1 cellular context compared by ENCODE assay signal in the genomic region with DNA sequence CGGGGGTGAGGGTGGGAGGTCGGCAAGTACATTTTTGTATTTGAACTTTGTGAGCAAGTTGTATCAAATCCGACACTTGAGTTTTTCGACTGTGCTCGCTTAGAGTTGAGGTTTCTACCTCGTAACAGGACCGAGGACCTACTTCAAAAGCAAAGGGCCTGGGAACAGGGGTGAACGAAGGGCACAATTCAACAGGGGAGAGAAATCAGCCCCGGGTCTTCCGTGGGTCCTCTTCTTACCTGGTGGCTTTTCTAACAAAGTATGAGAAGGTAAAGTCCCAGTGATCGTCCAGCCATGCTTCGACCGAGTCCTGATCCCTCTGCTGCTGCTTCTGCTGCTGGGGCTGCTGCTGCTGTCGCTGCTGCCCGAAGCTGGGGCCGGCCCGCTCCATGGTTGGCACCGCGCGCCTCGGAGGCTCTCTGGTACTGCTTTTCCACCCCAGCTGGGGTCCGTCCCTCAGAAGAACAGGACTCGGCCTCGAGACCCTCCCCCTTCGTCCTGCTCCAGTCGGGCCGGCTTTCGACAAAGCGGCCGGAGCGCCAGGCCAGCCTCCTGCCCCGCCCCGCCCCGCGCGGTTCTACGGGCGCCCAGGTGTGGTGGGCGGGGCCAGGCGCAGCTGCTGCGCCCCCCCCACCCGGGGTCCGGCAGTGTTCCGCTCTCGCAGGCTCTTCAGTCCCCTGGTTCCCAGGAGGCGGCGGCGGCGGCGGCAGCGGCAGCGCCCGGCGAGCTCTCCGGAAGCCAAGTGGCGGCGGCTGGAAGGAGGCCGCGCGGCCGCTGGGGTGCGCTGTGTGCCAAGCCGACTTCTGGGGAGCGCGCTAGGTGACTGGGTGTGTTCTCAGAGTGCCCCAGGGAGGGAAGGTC.
TF ChIP-seq lines count a peak whose summit lies in the region.

A gene (minus strand): TSS at position 524 of the 861 bp plus-strand sequence. CDS start 133 bp downstream, at position 391.

TF ChIP-seq in HepG2, 621 proteins besides CTCF, POLR2A, EP300 and RAD21 (continued from another document and continues in another):
- no peak for TF ChIP-seq ZNF337 (CRISPR knock-in tag; IDR thresholded peaks at IDR 0.05; ENCODE audit: borderline replicate concordance, low read depth)
- TF ChIP-seq ZNF138 (CRISPR knock-in tag; IDR thresholded peaks at IDR 0.05; ENCODE audit: low read depth), result no peak
- peak; percentile 12 for TF ChIP-seq YY1 (IDR thresholded peaks at IDR 0.05; ENCODE audit: insufficient read depth, insufficient replicate concordance, low read depth, low read length)
- TF ChIP-seq NCOA2 (CRISPR knock-in tag; IDR thresholded peaks at IDR 0.05), result no peak
- TF ChIP-seq GABPA (IDR thresholded peaks at IDR 0.05; ENCODE audit: low read depth, low read length), result 0 out of 2 replicates have a peak, but pooled peaks have one; percentile 19
- TF ChIP-seq GABPA (CRISPR knock-in tag; IDR thresholded peaks at IDR 0.05; ENCODE audit: low read depth), result no peak
- 0 out of 2 replicates have a peak, but pooled peaks have one; percentile 61 for TF ChIP-seq ZNF567 (CRISPR knock-in tag; IDR thresholded peaks at IDR 0.05; ENCODE audit: borderline replicate concordance)
- no peak for TF ChIP-seq EHMT2 (IDR thresholded peaks at IDR 0.05; ENCODE audit: borderline replicate concordance, low read depth, low read length)
- peak; percentile 59; the same call in 1 of the 2 replicates for TF ChIP-seq KDM2A (CRISPR knock-in tag; IDR thresholded peaks at IDR 0.05; ENCODE audit: borderline replicate concordance, low read depth)
- no peak for TF ChIP-seq MXD4 (CRISPR knock-in tag; IDR thresholded peaks at IDR 0.05)
- TF ChIP-seq MED1 (CRISPR knock-in tag; IDR thresholded peaks at IDR 0.05), result 0 out of 2 replicates have a peak, but pooled peaks have one; percentile 21
- no peak for TF ChIP-seq PRMT3 (CRISPR knock-in tag; IDR thresholded peaks at IDR 0.05; ENCODE audit: borderline replicate concordance, low read depth)
- TF ChIP-seq, protein P1, sequence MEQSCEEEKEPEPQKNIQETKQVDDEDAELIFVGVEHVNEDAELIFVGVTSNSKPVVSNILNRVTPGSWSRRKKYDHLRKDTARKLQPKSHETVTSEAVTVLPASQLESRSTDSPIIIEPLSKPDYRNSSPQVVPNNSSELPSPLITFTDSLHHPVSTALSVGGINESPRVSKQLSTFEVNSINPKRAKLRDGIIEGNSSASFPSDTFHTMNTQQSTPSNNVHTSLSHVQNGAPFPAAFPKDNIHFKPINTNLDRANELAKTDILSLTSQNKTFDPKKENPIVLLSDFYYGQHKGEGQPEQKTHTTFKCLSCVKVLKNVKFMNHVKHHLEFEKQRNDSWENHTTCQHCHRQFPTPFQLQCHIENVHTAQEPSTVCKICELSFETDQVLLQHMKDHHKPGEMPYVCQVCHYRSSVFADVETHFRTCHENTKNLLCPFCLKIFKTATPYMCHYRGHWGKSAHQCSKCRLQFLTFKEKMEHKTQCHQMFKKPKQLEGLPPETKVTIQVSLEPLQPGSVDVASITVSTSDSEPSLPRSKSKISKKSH (CRISPR knock-in tag; IDR thresholded peaks at IDR 0.05; ENCODE audit: borderline replicate concordance), result no peak
- peak; percentile 47; the same call in 1 of the 2 replicates for TF ChIP-seq NFKB2 (CRISPR knock-in tag; IDR thresholded peaks at IDR 0.05; ENCODE audit: borderline replicate concordance)
- TF ChIP-seq HOXD1 (CRISPR knock-in tag; IDR thresholded peaks at IDR 0.05), result no peak
- TF ChIP-seq, protein P2, sequence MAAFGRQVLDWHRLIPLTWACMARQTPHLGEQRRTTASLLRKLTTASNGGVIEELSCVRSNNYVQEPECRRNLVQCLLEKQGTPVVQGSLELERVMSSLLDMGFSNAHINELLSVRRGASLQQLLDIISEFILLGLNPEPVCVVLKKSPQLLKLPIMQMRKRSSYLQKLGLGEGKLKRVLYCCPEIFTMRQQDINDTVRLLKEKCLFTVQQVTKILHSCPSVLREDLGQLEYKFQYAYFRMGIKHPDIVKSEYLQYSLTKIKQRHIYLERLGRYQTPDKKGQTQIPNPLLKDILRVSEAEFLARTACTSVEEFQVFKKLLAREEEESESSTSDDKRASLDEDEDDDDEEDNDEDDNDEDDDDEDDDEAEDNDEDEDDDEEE (CRISPR knock-in tag; IDR thresholded peaks at IDR 0.05), result peak; percentile 80; the same call in 1 of the 2 replicates
- TF ChIP-seq ZNF10 (CRISPR knock-in tag; IDR thresholded peaks at IDR 0.05; ENCODE audit: borderline replicate concordance, low read depth), result no peak
- 0 out of 2 replicates have a peak, but pooled peaks have one; percentile 14 for TF ChIP-seq HOXA3 (CRISPR knock-in tag; IDR thresholded peaks at IDR 0.05)
- TF ChIP-seq, protein P3, sequence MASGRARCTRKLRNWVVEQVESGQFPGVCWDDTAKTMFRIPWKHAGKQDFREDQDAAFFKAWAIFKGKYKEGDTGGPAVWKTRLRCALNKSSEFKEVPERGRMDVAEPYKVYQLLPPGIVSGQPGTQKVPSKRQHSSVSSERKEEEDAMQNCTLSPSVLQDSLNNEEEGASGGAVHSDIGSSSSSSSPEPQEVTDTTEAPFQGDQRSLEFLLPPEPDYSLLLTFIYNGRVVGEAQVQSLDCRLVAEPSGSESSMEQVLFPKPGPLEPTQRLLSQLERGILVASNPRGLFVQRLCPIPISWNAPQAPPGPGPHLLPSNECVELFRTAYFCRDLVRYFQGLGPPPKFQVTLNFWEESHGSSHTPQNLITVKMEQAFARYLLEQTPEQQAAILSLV (CRISPR knock-in tag; IDR thresholded peaks at IDR 0.05; ENCODE audit: borderline replicate concordance), result peak; percentile 65; the same call in 1 of the 2 replicates
- TF ChIP-seq, protein P4, sequence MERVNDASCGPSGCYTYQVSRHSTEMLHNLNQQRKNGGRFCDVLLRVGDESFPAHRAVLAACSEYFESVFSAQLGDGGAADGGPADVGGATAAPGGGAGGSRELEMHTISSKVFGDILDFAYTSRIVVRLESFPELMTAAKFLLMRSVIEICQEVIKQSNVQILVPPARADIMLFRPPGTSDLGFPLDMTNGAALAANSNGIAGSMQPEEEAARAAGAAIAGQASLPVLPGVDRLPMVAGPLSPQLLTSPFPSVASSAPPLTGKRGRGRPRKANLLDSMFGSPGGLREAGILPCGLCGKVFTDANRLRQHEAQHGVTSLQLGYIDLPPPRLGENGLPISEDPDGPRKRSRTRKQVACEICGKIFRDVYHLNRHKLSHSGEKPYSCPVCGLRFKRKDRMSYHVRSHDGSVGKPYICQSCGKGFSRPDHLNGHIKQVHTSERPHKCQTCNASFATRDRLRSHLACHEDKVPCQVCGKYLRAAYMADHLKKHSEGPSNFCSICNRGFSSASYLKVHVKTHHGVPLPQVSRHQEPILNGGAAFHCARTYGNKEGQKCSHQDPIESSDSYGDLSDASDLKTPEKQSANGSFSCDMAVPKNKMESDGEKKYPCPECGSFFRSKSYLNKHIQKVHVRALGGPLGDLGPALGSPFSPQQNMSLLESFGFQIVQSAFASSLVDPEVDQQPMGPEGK (CRISPR knock-in tag; IDR thresholded peaks at IDR 0.05), result peak; percentile 35; the same call in 1 of the 2 replicates
- no peak for TF ChIP-seq ELF4 (CRISPR knock-in tag; IDR thresholded peaks at IDR 0.05; ENCODE audit: borderline replicate concordance)
- no peak for TF ChIP-seq JDP2 (CRISPR knock-in tag; IDR thresholded peaks at IDR 0.05; ENCODE audit: borderline replicate concordance)
- TF ChIP-seq, protein P5, sequence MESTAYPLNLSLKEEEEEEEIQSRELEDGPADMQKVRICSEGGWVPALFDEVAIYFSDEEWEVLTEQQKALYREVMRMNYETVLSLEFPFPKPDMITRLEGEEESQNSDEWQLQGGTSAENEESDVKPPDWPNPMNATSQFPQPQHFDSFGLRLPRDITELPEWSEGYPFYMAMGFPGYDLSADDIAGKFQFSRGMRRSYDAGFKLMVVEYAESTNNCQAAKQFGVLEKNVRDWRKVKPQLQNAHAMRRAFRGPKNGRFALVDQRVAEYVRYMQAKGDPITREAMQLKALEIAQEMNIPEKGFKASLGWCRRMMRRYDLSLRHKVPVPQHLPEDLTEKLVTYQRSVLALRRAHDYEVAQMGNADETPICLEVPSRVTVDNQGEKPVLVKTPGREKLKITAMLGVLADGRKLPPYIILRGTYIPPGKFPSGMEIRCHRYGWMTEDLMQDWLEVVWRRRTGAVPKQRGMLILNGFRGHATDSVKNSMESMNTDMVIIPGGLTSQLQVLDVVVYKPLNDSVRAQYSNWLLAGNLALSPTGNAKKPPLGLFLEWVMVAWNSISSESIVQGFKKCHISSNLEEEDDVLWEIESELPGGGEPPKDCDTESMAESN (CRISPR knock-in tag; conservative IDR thresholded peaks at IDR 0.05), result 0 out of 2 replicates have a peak, but pooled peaks have one; percentile 52
- TF ChIP-seq, protein P6, sequence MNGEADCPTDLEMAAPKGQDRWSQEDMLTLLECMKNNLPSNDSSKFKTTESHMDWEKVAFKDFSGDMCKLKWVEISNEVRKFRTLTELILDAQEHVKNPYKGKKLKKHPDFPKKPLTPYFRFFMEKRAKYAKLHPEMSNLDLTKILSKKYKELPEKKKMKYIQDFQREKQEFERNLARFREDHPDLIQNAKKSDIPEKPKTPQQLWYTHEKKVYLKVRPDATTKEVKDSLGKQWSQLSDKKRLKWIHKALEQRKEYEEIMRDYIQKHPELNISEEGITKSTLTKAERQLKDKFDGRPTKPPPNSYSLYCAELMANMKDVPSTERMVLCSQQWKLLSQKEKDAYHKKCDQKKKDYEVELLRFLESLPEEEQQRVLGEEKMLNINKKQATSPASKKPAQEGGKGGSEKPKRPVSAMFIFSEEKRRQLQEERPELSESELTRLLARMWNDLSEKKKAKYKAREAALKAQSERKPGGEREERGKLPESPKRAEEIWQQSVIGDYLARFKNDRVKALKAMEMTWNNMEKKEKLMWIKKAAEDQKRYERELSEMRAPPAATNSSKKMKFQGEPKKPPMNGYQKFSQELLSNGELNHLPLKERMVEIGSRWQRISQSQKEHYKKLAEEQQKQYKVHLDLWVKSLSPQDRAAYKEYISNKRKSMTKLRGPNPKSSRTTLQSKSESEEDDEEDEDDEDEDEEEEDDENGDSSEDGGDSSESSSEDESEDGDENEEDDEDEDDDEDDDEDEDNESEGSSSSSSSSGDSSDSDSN (CRISPR knock-in tag; IDR thresholded peaks at IDR 0.05), result peak; percentile 57; the same call in 1 of the 2 replicates
- TF ChIP-seq HNRNPLL (IDR thresholded peaks at IDR 0.05; ENCODE audit: low read depth, low read length, poor library complexity, severe bottlenecking), result peak; percentile 43
- TF ChIP-seq KLF12 (CRISPR knock-in tag; IDR thresholded peaks at IDR 0.05; ENCODE audit: borderline replicate concordance), result 0 out of 2 replicates have a peak, but pooled peaks have one; percentile 33
- TF ChIP-seq SMC3 (IDR thresholded peaks at IDR 0.05; ENCODE audit: low read length), result peak; percentile 19; the same call in 1 of the 2 replicates
- no peak for TF ChIP-seq HNF4G (IDR thresholded peaks at IDR 0.05; ENCODE audit: borderline replicate concordance, low read depth, low read length)
- 0 out of 2 replicates have a peak, but pooled peaks have one; percentile 36 for TF ChIP-seq HNF4G (CRISPR knock-in tag; IDR thresholded peaks at IDR 0.05; ENCODE audit: borderline replicate concordance, low read depth)
- no peak for TF ChIP-seq ZNF615 (CRISPR knock-in tag; IDR thresholded peaks at IDR 0.05; ENCODE audit: borderline replicate concordance)
- TF ChIP-seq, protein P7, sequence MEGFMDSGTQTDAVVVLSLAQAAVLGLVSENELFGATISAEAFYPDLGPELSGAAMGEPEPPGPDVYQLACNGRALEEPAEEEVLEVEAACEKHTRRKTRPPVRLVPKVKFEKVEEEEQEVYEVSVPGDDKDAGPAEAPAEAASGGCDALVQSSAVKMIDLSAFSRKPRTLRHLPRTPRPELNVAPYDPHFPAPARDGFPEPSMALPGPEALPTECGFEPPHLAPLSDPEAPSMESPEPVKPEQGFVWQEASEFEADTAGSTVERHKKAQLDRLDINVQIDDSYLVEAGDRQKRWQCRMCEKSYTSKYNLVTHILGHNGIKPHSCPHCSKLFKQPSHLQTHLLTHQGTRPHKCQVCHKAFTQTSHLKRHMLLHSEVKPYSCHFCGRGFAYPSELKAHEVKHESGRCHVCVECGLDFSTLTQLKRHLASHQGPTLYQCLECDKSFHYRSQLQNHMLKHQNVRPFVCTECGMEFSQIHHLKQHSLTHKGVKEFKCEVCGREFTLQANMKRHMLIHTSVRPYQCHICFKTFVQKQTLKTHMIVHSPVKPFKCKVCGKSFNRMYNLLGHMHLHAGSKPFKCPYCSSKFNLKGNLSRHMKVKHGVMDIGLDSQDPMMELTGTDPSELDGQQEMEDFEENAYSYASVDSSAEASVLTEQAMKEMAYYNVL (CRISPR knock-in tag; IDR thresholded peaks at IDR 0.05; ENCODE audit: borderline replicate concordance), result peak; percentile 30; the same call in 1 of the 2 replicates
- TF ChIP-seq ZMYM4 (CRISPR knock-in tag; IDR thresholded peaks at IDR 0.05), result 0 out of 2 replicates have a peak, but pooled peaks have one; percentile 21
- TF ChIP-seq PHF20 (CRISPR knock-in tag; IDR thresholded peaks at IDR 0.05), result no peak
- TF ChIP-seq ZFY (CRISPR knock-in tag; IDR thresholded peaks at IDR 0.05), result peak; percentile 50
- TF ChIP-seq, protein P8, sequence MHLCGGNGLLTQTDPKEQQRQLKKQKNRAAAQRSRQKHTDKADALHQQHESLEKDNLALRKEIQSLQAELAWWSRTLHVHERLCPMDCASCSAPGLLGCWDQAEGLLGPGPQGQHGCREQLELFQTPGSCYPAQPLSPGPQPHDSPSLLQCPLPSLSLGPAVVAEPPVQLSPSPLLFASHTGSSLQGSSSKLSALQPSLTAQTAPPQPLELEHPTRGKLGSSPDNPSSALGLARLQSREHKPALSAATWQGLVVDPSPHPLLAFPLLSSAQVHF (CRISPR knock-in tag; IDR thresholded peaks at IDR 0.05), result no peak
- 0 out of 2 replicates have a peak, but pooled peaks have one; percentile 40 for TF ChIP-seq ZSCAN20 (CRISPR knock-in tag; IDR thresholded peaks at IDR 0.05; ENCODE audit: borderline replicate concordance)
- peak; percentile 50; the same call in 1 of the 2 replicates for TF ChIP-seq ZNF607 (CRISPR knock-in tag; IDR thresholded peaks at IDR 0.05; ENCODE audit: borderline replicate concordance)
- 0 out of 2 replicates have a peak, but pooled peaks have one; percentile 44 for TF ChIP-seq EEA1 (CRISPR knock-in tag; IDR thresholded peaks at IDR 0.05; ENCODE audit: borderline replicate concordance)
- 0 out of 2 replicates have a peak, but pooled peaks have one; percentile 24 for TF ChIP-seq TSC22D2 (CRISPR knock-in tag; IDR thresholded peaks at IDR 0.05; ENCODE audit: borderline replicate concordance)
- TF ChIP-seq ZNF556 (CRISPR knock-in tag; IDR thresholded peaks at IDR 0.05; ENCODE audit: borderline replicate concordance), result 0 out of 2 replicates have a peak, but pooled peaks have one; percentile 31
- TF ChIP-seq, protein P9, sequence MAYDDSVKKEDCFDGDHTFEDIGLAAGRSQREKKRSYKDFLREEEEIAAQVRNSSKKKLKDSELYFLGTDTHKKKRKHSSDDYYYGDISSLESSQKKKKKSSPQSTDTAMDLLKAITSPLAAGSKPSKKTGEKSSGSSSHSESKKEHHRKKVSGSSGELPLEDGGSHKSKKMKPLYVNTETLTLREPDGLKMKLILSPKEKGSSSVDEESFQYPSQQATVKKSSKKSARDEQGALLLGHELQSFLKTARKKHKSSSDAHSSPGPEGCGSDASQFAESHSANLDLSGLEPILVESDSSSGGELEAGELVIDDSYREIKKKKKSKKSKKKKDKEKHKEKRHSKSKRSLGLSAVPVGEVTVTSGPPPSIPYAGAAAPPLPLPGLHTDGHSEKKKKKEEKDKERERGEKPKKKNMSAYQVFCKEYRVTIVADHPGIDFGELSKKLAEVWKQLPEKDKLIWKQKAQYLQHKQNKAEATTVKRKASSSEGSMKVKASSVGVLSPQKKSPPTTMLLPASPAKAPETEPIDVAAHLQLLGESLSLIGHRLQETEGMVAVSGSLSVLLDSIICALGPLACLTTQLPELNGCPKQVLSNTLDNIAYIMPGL (CRISPR knock-in tag; IDR thresholded peaks at IDR 0.05; ENCODE audit: borderline replicate concordance in 1 of 2, low read depth in 1 of 2), result peak; percentile 70 to 73; a peak in 2 of 4 replicates
- no peak for TF ChIP-seq ZNF614 (CRISPR knock-in tag; IDR thresholded peaks at IDR 0.05; ENCODE audit: borderline replicate concordance)
- peak; percentile 74 for TF ChIP-seq GABPB1 (CRISPR knock-in tag; IDR thresholded peaks at IDR 0.05)
- no peak for TF ChIP-seq TCF7 (IDR thresholded peaks at IDR 0.05; ENCODE audit: low read depth)
